Comparison of ENCODE assay signal across 12 cellular contexts in the genomic region with DNA sequence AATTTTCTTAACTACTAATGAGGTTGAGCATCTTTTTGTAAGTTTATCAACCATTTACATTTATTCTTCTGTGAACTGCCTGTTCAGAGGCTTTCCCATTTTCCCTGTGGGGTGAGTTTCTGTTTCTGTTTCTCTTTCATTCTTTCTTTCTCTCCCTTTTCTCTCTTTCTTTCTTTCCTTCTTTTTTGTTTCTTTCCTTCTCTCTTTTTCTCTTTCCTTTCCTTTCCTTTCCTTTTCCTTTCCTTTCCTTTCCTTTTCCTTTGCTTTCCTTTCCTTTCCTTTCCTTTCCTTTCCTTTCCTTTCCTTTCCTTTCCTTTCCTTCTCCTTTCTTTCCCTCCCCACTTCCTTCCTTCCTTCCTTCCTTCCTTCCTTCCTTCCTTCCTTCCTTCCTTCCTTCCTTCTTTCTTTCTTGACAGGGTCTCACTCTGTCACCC.
"Had no signal": no experiment of that assay in that cellular context is flagged by ENCODE, and none has a peak within 500 bp of the region (broad histone marks: within the 10 kb centered on the region; RNA-seq: fewer than 3 reads in every experiment).

No MANE protein-coding gene starts in this region.

- H2AFZ ChIP-seq: hepatocyte had no signal

- H3K4me3 ChIP-seq: hepatocyte, mucosa of descending colon, pancreas had no signal

- DNase-seq: activated CD4-positive, alpha-beta T cell treated with anti-CD3 and anti-CD28 coated beads, Interleukin-2, amount 10 ng/mL, durations not matched to agents 7 days and 5 days; activated CD8-positive, alpha-beta memory T cell treated with anti-CD3 and anti-CD28 coated beads for 24 hours; dermis blood vessel endothelial cell; mammary epithelial cell; mucosa of descending colon; naive thymus-derived CD8-positive, alpha-beta T cell; pancreas; stimulated activated CD4-positive, alpha-beta T cell treated with anti-CD3 and anti-CD28 coated beads, Interleukin-1b, Interleukin-23, amount 100 ng/mL, for 48 hours had no signal

- H3K36me3 Mint-ChIP-seq: type B pancreatic cell had no signal

- H3K27me3 Mint-ChIP-seq: activated CD4-positive, alpha-beta T cell treated with anti-CD3 and anti-CD28 coated beads, Interleukin-2, amount 10 ng/mL, durations not matched to agents 7 days and 5 days; naive thymus-derived CD8-positive, alpha-beta T cell; type B pancreatic cell had no signal

- H3K9me3 ChIP-seq: mucosa of descending colon, pancreas had no signal

- H3K27me3 ChIP-seq: hepatocyte, pancreas had no signal

- H3K4me3 Mint-ChIP-seq: activated CD4-positive, alpha-beta T cell treated with anti-CD3 and anti-CD28 coated beads, Interleukin-2, amount 10 ng/mL, durations not matched to agents 7 days and 5 days; naive thymus-derived CD8-positive, alpha-beta T cell; type B pancreatic cell had no signal

- H3K36me3 ChIP-seq: pancreas had no signal

- H3K27ac ChIP-seq: pancreas had no signal

- H3K9me3 Mint-ChIP-seq: activated CD4-positive, alpha-beta T cell treated with anti-CD3 and anti-CD28 coated beads, Interleukin-2, amount 10 ng/mL, durations not matched to agents 7 days and 5 days; activated T-helper 2 cell treated with anti-CD3 and anti-CD28 coated beads, Interferon-gamma antibody, Interleukin-2, Interleukin-4, amounts not matched to agents 10 μg/mL and 5 μg/mL and 100 μg/mL, durations not matched to agents 14 hours and 24 hours and 36 hours; type B pancreatic cell had no signal

- ATAC-seq: left lobe of liver; mucosa of descending colon; naive thymus-derived CD8-positive, alpha-beta T cell; pancreas had no signal

- H3K27ac Mint-ChIP-seq: activated CD4-positive, alpha-beta T cell treated with anti-CD3 and anti-CD28 coated beads, Interleukin-2, amount 10 ng/mL, durations not matched to agents 7 days and 5 days; activated T-helper 2 cell treated with anti-CD3 and anti-CD28 coated beads, Interferon-gamma antibody, Interleukin-2, Interleukin-4, amounts not matched to agents 10 μg/mL and 5 μg/mL and 100 μg/mL, durations not matched to agents 14 hours and 24 hours and 36 hours; type B pancreatic cell had no signal
